18 cellular contexts compared by ENCODE assay signal in genomic region chr2:162885281-162886070, GRCh38. TPM values are rescaled to one million over a fixed set of nuclear protein-coding genes. Genes with fewer than 3 reads are reported as not detected.
DNase-seq lines count a peak whose midpoint lies in the region; ATAC-seq, FAIRE-seq and TF ChIP-seq lines count a peak whose summit lies in the region.
"Had no signal": no experiment of that assay in that cellular context is flagged by ENCODE, and none has a peak within 500 bp of the region (broad histone marks: within the 10 kb centered on the region; RNA-seq: fewer than 3 reads in every experiment).

No MANE protein-coding gene starts in this region.

- intact Hi-C loops in activated CD4-positive, alpha-beta T cell treated with anti-CD3 and anti-CD28 coated beads, Interleukin-2, amount 10 ng/mL, durations not matched to agents 24 days and 14 days (cut with micrococcal nuclease): no loop called here

- H3K56ac ChIP-seq in H1 (replicated peaks; ENCODE audit: insufficient read length, low read depth, low read length): no peak overlapping the region

- no peak overlapping the region for H3K9ac ChIP-seq in H1 (replicated peaks in 1 of 4; ENCODE audit: extremely low read depth in 1 of 4, low read depth in 3 of 4, low read length in 3 of 4)
- H3K9ac ChIP-seq: BLaER1 had no signal

- H2BK12ac ChIP-seq in H1 (ENCODE audit: low read depth, low read length): no peak overlapping the region

- no peak for TF ChIP-seq CTCF in H1 (IDR thresholded peaks at IDR 0.05; ENCODE audit: control extremely low read depth in 1 of 3, insufficient read depth in 1 of 3, low read depth in 1 of 3, low read length in 3 of 3)
- no peak for TF ChIP-seq CTCF in upper lobe of left lung (IDR thresholded peaks at IDR 0.05)

- no peak overlapping the region for H3K4me2 ChIP-seq in H1 (ENCODE audit: insufficient read depth in 1 of 2, low read depth in 2 of 2, low read length in 2 of 2)
- H3K4me2 ChIP-seq: BLaER1 had no signal

- H3K79me1 ChIP-seq in H1 (ENCODE audit: low read depth, low read length): no peaks in the 10 kb centered on the region

- H4K8ac ChIP-seq in H1 (ENCODE audit: extremely low read depth, insufficient read depth, low read length): no peak overlapping the region

- H3K4me1 ChIP-seq in H1 (replicated peaks in 1 of 4; ENCODE audit: control insufficient read depth in 3 of 4, insufficient read depth in 4 of 4, low read length in 3 of 4) (no peaks in the 10 kb centered on the region), upper lobe of left lung (no peaks in the 10 kb centered on the region)
- H3K4me1 ChIP-seq: BLaER1, Caco-2 had no signal

- no peaks in the 10 kb centered on the region for H3K4me1 Mint-ChIP-seq in activated CD4-positive, alpha-beta T cell treated with anti-CD3 and anti-CD28 coated beads, Interleukin-2, amount 10 ng/mL, durations not matched to agents 24 days and 14 days
- H3K4me1 Mint-ChIP-seq in activated T-helper 17 cell treated with anti-CD3 and anti-CD28 coated beads, Interleukin-2, amount 50 U/mL, for 72 hours: no peaks in the 10 kb centered on the region
- H3K4me1 Mint-ChIP-seq: CD8-positive, alpha-beta memory T cell had no signal

- TF ChIP-seq EP300 in H1 (IDR thresholded peaks at IDR 0.05; ENCODE audit: borderline replicate concordance in 1 of 2, low read depth in 2 of 2, low read length in 2 of 2): no peak
- TF ChIP-seq EP300 in upper lobe of left lung (IDR thresholded peaks at IDR 0.05): no peak

- H3K23me2 ChIP-seq in H1 (ENCODE audit: low read depth, low read length): no peaks in the 10 kb centered on the region

- H3K36me3 ChIP-seq in H1 (ENCODE audit: control insufficient read depth in 2 of 4, insufficient read depth in 4 of 4, low read length in 3 of 4): no peaks in the 10 kb centered on the region
- no peaks in the 10 kb centered on the region for H3K36me3 ChIP-seq in upper lobe of left lung
- H3K36me3 ChIP-seq: BLaER1 had no signal

- peak; percentile 16 for DNase-seq in DMS 273 (lab: John Stamatoyannopoulos, UW; ENCODE audit: unreplicated experiment)
- no peak for DNase-seq in DMS 273 treated with DMSO at 0.1 percent for 48 hours (lab: John Stamatoyannopoulos, UW)
- peak; percentile 1 for DNase-seq in NCI-H146 treated with DMSO at 0.1 percent for 48 hours (lab: John Stamatoyannopoulos, UW; ENCODE audit: unreplicated experiment)
- DNase-seq in OCI-M1 (lab: John Stamatoyannopoulos, UW): peak; percentile 48
- no peak for DNase-seq in H1 (ENCODE audit: low read depth in 1 of 2, low spot score in 2 of 2)
- DNase-seq in activated CD4-positive, alpha-beta T cell treated with anti-CD3 and anti-CD28 coated beads, Interleukin-2, amount 10 ng/mL, durations not matched to agents 24 days and 14 days: no peak
- DNase-seq in upper lobe of left lung: no peak
- DNase-seq: Caco-2; CD8-positive, alpha-beta memory T cell had no signal

- no peak overlapping the region for H2BK5ac ChIP-seq in H1 (ENCODE audit: low read depth, low read length)

- H3K9me3 ChIP-seq in H1 (ENCODE audit: insufficient read depth in 2 of 2, low read depth in 1 of 2, low read length in 1 of 2) (no peaks in the 10 kb centered on the region), upper lobe of left lung (no peaks in the 10 kb centered on the region)
- H3K9me3 ChIP-seq: BLaER1, Caco-2 had no signal

- TF ChIP-seq RAD21 in H1 (IDR thresholded peaks at IDR 0.05 in 1 of 2, conservative IDR thresholded peaks at IDR 0.05 in 1 of 2; ENCODE audit: low read depth in 2 of 2, low read length in 2 of 2): no peak

- H2BK120ac ChIP-seq in H1 (replicated peaks; ENCODE audit: low read depth, low read length): no peak overlapping the region

- no peaks in the 10 kb centered on the region for H3K79me2 ChIP-seq in H1 (ENCODE audit: control insufficient read depth in 1 of 2, insufficient read depth in 2 of 2, low read length in 2 of 2)

- no peak for FAIRE-seq in H1 (lab: Jason Lieb, UNC)
- FAIRE-seq: GM12878, GM18507, H54 had no signal

- WGBS in H1 (ENCODE audit: extremely low coverage in 1 of 2, insufficient coverage in 1 of 2, insufficient read length in 1 of 2, insufficient replicate concordance in 2 of 2, low coverage in 1 of 2, low lambda C conversion rate in 2 of 2, missing lambda C conversion rate in 1 of 2), 2 experiments: 95% methylated on average over 7 of the region's 7 CpGs; no CpG with 5 or more reads in 1 of the 2 experiments
- 82 to 92% methylated on average over 7 of the region's 7 CpGs for WGBS in upper lobe of left lung, 2 donors

- no peak overlapping the region for H4K91ac ChIP-seq in H1 (replicated peaks; ENCODE audit: insufficient read length, low read length)

- no peak overlapping the region for H3K23ac ChIP-seq in H1 (ENCODE audit: insufficient read length)

- H3K4me3 ChIP-seq in H1 (ENCODE audit: extremely low read depth in 1 of 4, insufficient read depth in 2 of 4, low read depth in 3 of 4, low read length in 4 of 4) (no peak overlapping the region), upper lobe of left lung (no peak overlapping the region)
- H3K4me3 ChIP-seq: BLaER1, GM12878 had no signal

- H2BK15ac ChIP-seq in H1 (ENCODE audit: low read length): no peak overlapping the region

- 0 out of 2 replicates have a peak overlapping the region, but pooled peaks have one; percentile 3 for H2AFZ ChIP-seq in H1 (ENCODE audit: low read length)

- no peak overlapping the region for H3K14ac ChIP-seq in H1 (ENCODE audit: insufficient read length)

- H4K5ac ChIP-seq in H1 (ENCODE audit: insufficient read length, low read depth, low read length): no peak overlapping the region

- ATAC-seq in upper lobe of left lung (ENCODE audit: low FRiP score in 2 of 2): no peak
- ATAC-seq in activated T-helper 17 cell treated with anti-CD3 and anti-CD28 coated beads, Interleukin-2, amount 50 U/mL, for 72 hours (replicated peaks): no peak
- ATAC-seq: GM12878, HCT116 had no signal

- H3K27ac Mint-ChIP-seq in activated CD4-positive, alpha-beta T cell treated with anti-CD3 and anti-CD28 coated beads, Interleukin-2, amount 10 ng/mL, durations not matched to agents 24 days and 14 days: no peak overlapping the region
- H3K27ac Mint-ChIP-seq in activated T-helper 17 cell treated with anti-CD3 and anti-CD28 coated beads, Interleukin-2, amount 50 U/mL, for 72 hours: no peak overlapping the region
- H3K27ac Mint-ChIP-seq: CD8-positive, alpha-beta memory T cell had no signal

- no peak overlapping the region for H3K4me3 Mint-ChIP-seq in activated CD4-positive, alpha-beta T cell treated with anti-CD3 and anti-CD28 coated beads, Interleukin-2, amount 10 ng/mL, durations not matched to agents 24 days and 14 days
- no peak overlapping the region for H3K4me3 Mint-ChIP-seq in activated T-helper 17 cell treated with anti-CD3 and anti-CD28 coated beads, Interleukin-2, amount 50 U/mL, for 72 hours
- H3K4me3 Mint-ChIP-seq: CD8-positive, alpha-beta memory T cell had no signal

- POLR2A ChIA-PET in H1 (lab: Charles Lee; ENCODE audit: partially characterized antibody): no interaction called here

- H3K27me3 ChIP-seq in H1 (replicated peaks in 1 of 4; ENCODE audit: control insufficient read depth in 3 of 4, extremely low read depth in 1 of 4, insufficient read depth in 3 of 4, low read length in 3 of 4) (no peaks in the 10 kb centered on the region), upper lobe of left lung (no peaks in the 10 kb centered on the region)
- H3K27me3 ChIP-seq: BLaER1 had no signal

- no peaks in the 10 kb centered on the region for H3K36me3 Mint-ChIP-seq in activated CD4-positive, alpha-beta T cell treated with anti-CD3 and anti-CD28 coated beads, Interleukin-2, amount 10 ng/mL, durations not matched to agents 24 days and 14 days (ENCODE audit: low read depth)
- no peaks in the 10 kb centered on the region for H3K36me3 Mint-ChIP-seq in activated T-helper 17 cell treated with anti-CD3 and anti-CD28 coated beads, Interleukin-2, amount 50 U/mL, for 72 hours (ENCODE audit: low read depth)
- H3K36me3 Mint-ChIP-seq: CD8-positive, alpha-beta memory T cell had no signal

- H2AK5ac ChIP-seq in H1 (ENCODE audit: low read depth, low read length): no peak overlapping the region

- TF ChIP-seq POLR2A in H1 (IDR thresholded peaks at IDR 0.05; ENCODE audit: control extremely low read depth in 1 of 2, low read depth in 2 of 2, low read length in 2 of 2) (no peak), upper lobe of left lung (IDR thresholded peaks at IDR 0.05) (no peak)

- no peaks in the 10 kb centered on the region for H3K9me3 Mint-ChIP-seq in activated CD4-positive, alpha-beta T cell treated with anti-CD3 and anti-CD28 coated beads, Interleukin-2, amount 10 ng/mL, durations not matched to agents 24 days and 14 days
- H3K9me3 Mint-ChIP-seq in activated T-helper 17 cell treated with anti-CD3 and anti-CD28 coated beads, Interleukin-2, amount 50 U/mL, for 72 hours: no peaks in the 10 kb centered on the region

- H3K27ac ChIP-seq in H1 (ENCODE audit: low read depth, low read length) (no peak overlapping the region), upper lobe of left lung (no peak overlapping the region)
- H3K27ac ChIP-seq: 22Rv1, BLaER1, HL-60 had no signal

- H3K27me3 Mint-ChIP-seq in activated CD4-positive, alpha-beta T cell treated with anti-CD3 and anti-CD28 coated beads, Interleukin-2, amount 10 ng/mL, durations not matched to agents 24 days and 14 days: no peaks in the 10 kb centered on the region
- no peaks in the 10 kb centered on the region for H3K27me3 Mint-ChIP-seq in activated T-helper 17 cell treated with anti-CD3 and anti-CD28 coated beads, Interleukin-2, amount 50 U/mL, for 72 hours
- H3K27me3 Mint-ChIP-seq: CD8-positive, alpha-beta memory T cell had no signal

- H3K18ac ChIP-seq in H1 (ENCODE audit: extremely low read depth, low read length): no peak overlapping the region

- no peaks in the 10 kb centered on the region for H4K20me1 ChIP-seq in H1 (replicated peaks in 1 of 2; ENCODE audit: control insufficient read depth in 1 of 2, insufficient read depth in 2 of 2, low read length in 2 of 2)
- H4K20me1 ChIP-seq: BLaER1 had no signal

- H2BK20ac ChIP-seq in H1 (ENCODE audit: low read length): no peak overlapping the region

- no peak overlapping the region for H3K4ac ChIP-seq in H1 (replicated peaks; ENCODE audit: insufficient read length, low read depth, low read length)

- CTCF ChIA-PET in H1 (lab: Charles Lee; ENCODE audit: partially characterized antibody): no interaction called here

RNA-seq across cellular contexts. Expression of gene KCNH7, which starts 46.9 kb away (rescaled TPM):
- 0.88 and 1.7 TPM in 2 replicates for total RNA-seq in H1 (2021; fragmentation: NEBNext Ultra II Directional; extraction: Animal tissue kit (Norgen Biotek cat#: 25700))
- 0.30 and 0.36 TPM in 2 replicates for polyA plus RNA-seq in H1 (2011; rRNA removed)
- 0.71 TPM for polyA plus RNA-seq in H1 (2011; cell fraction: cytosol; rRNA removed)
- polyA plus RNA-seq in H1 (2011; cell fraction: nucleus; rRNA removed): 0.41 TPM
- 0.23 to 0.75 TPM (median 0.44 TPM) in 4 replicates for polyA plus RNA-seq in H1 (2012, experiment 1 of 2)
- 0.10 TPM for polyA plus RNA-seq in H1 (2012, experiment 2 of 2)
- 1.5 TPM for polyA plus RNA-seq in H1 (2013, experiment 1 of 2)
- 1.4 TPM for polyA plus RNA-seq in H1 (2013, experiment 2 of 2)
- 2.9 and 3.6 TPM in 2 replicates for polyA minus RNA-seq in H1 (2011; rRNA and poly(A)+ RNA removed)
- 1.8 TPM for polyA minus RNA-seq in H1 (2011; cell fraction: cytosol; rRNA and poly(A)+ RNA removed)
- 9.3 TPM for polyA minus RNA-seq in H1 (2011; cell fraction: nucleus; rRNA and poly(A)+ RNA removed)
- not detected in 2 replicates for total RNA-seq in activated CD4-positive, alpha-beta T cell treated with anti-CD3 and anti-CD28 coated beads, Interleukin-2, amount 10 ng/mL, durations not matched to agents 24 days and 14 days
- 1 to 10 TPM in 1 of 6 donors, under 1 TPM in 1, not detected in 4; 0.07 to 1.0 TPM for total RNA-seq in upper lobe of left lung
- total RNA-seq in activated T-helper 17 cell treated with anti-CD3 and anti-CD28 coated beads, Interleukin-2, amount 50 U/mL, for 72 hours: not detected
- total RNA-seq: Caco-2; CD8-positive, alpha-beta memory T cell; Daoy; GM12878 had no signal
- polyA plus RNA-seq: CD8-positive, alpha-beta memory T cell; GM12878 had no signal

Comparison
In these comparisons a context has a peak if more than half of its experiments do, and no peak if none do; other contexts are left out.
1. DNase-seq: peak in DMS 273 (single experiment), NCI-H146 treated with DMSO at 0.1 percent for 48 hours (single experiment) and OCI-M1 (single experiment); none in DMS 273 treated with DMSO at 0.1 percent for 48 hours (single experiment), H1 (0 of 2), activated CD4-positive, alpha-beta T cell treated with anti-CD3 and anti-CD28 coated beads, Interleukin-2, amount 10 ng/mL, durations not matched to agents 24 days and 14 days (single experiment) and upper lobe of left lung (0 of 2).